Comparison of ENCODE assay signal across 26 cellular contexts in genomic region chrX:110532527-110532926, GRCh38.
"Had no signal": no experiment of that assay in that cellular context is flagged by ENCODE, and none has a peak within 500 bp of the region (broad histone marks: within the 10 kb centered on the region; RNA-seq: fewer than 3 reads in every experiment).

No MANE protein-coding gene starts in this region.

- ATAC-seq: left lobe of liver; natural killer cell; stimulated activated memory B cell treated with anti-CD40 and anti-IgM and Interleukin-4, amounts not matched to agents 10 μg/mL and 1 μg/mL and 100 μg/mL, for 72 hours; stimulated activated naive CD8-positive, alpha-beta T cell treated with anti-CD3 and anti-CD28 coated beads, Interleukin-15, amount 100 ng/mL, for 72 hours; upper lobe of right lung had no signal

- H3K36me3 ChIP-seq: heart right ventricle, neural progenitor cell, neutrophil, ovary, sigmoid colon, thoracic aorta, tibial artery, upper lobe of right lung had no signal

- H3K27ac ChIP-seq: hepatocyte, neural progenitor cell, neutrophil, ovary, sigmoid colon, thoracic aorta, tibial artery, upper lobe of right lung had no signal

- H3K9me3 ChIP-seq: neutrophil, ovary, sigmoid colon, thoracic aorta, upper lobe of right lung had no signal

- H3K4me3 ChIP-seq: heart right ventricle, hepatocyte, lung, neural progenitor cell, ovary, sigmoid colon, smooth muscle cell, thoracic aorta, tibial artery, upper lobe of right lung had no signal

- H3K4me1 ChIP-seq: heart right ventricle, neural progenitor cell, sigmoid colon, tibial artery, upper lobe of right lung had no signal

- H3K27me3 ChIP-seq: hepatocyte, neural progenitor cell, neutrophil, ovary, sigmoid colon, tibial artery, upper lobe of right lung had no signal

- DNase-seq: glutamatergic neuron; islet precursor cell; mesendoderm; naive B cell; natural killer cell; nephron progenitor cell; ovary; sigmoid colon; stimulated activated CD4-positive, alpha-beta T cell treated with anti-CD3 and anti-CD28 coated beads, Interleukin-1b, Interleukin-23, amount 100 ng/mL, for 48 hours; stimulated activated CD4-positive, alpha-beta T cell treated with anti-CD3 and anti-CD28 coated beads, Interleukin-2, amount 100 ng/mL, for 48 hours; stimulated activated CD4-positive, alpha-beta T cell treated with anti-CD3 and anti-CD28 coated beads, Interleukin-4, amount 100 ng/mL, for 4 hours; stimulated activated CD8-positive, alpha-beta memory T cell treated with anti-CD3 and anti-CD28 coated beads, Interleukin-4, amount 100 ng/mL, for 48 hours; stimulated activated naive CD4-positive, alpha-beta T cell treated with Interleukin-2 at 50 U/mL for 16 hours; stimulated activated naive CD8-positive, alpha-beta T cell treated with anti-CD3 and anti-CD28 coated beads, Interleukin-15, amount 100 ng/mL, for 72 hours; trophoblast cell; upper lobe of right lung had no signal

- H3K9ac ChIP-seq: neural progenitor cell had no signal
